Comparison of ENCODE assay signal across 20 cellular contexts in the genomic region with DNA sequence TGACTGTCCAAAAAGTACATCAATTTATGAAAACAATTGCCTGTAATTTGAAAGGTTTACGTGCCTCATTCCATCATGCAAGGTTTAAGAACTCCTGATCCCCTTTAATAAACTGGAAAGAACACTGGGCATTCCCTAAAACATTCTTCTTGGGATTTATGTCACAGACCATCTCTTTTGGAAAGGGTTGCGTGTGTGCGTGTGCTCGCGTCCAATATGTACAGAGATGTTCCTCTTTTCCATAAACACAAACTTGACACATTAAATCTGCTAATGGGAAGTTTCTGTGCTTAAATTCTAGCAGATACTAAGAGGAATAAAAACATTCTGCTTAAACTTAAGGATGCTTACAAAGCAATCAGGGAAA.
DNase-seq lines count a peak whose midpoint lies in the region; ATAC-seq, FAIRE-seq and TF ChIP-seq lines count a peak whose summit lies in the region.
"Had no signal": no experiment of that assay in that cellular context is flagged by ENCODE, and none has a peak within 500 bp of the region (broad histone marks: within the 10 kb centered on the region; RNA-seq: fewer than 3 reads in every experiment).

No MANE protein-coding gene starts in this region.

- H3K4me3 ChIP-seq in HepG2 (replicated peaks in 1 of 3; ENCODE audit: insufficient read depth in 1 of 3, low read depth in 2 of 3, low read length in 3 of 3) (no peak overlapping the region), right lobe of liver (no peak overlapping the region), adipocyte (ENCODE audit: low read length) (no peak overlapping the region), mesenchymal stem cell (ENCODE audit: insufficient read depth in 1 of 2, low read depth in 1 of 2, low read length in 2 of 2) (no peak overlapping the region)
- H3K4me3 ChIP-seq: tibial artery had no signal

- no peak overlapping the region for H2BK5ac ChIP-seq in mesenchymal stem cell (ENCODE audit: low read depth, low read length, poor library complexity, severe bottlenecking)

- H3K14ac ChIP-seq in mesenchymal stem cell (ENCODE audit: low read length in 2 of 2): no peak overlapping the region

- peaks cover 2 to 3% of the 10 kb centered on the region in 2 experiments; a peak in 2 of 5 replicates for H3K36me3 ChIP-seq in HepG2 (replicated peaks in 1 of 2; ENCODE audit: control insufficient read depth in 1 of 2, insufficient read depth in 2 of 2, low read length in 2 of 2)
- no peaks in the 10 kb centered on the region for H3K36me3 ChIP-seq in right lobe of liver
- H3K36me3 ChIP-seq in adipocyte (ENCODE audit: control insufficient read depth, insufficient read depth, low read length, severe bottlenecking): no peaks in the 10 kb centered on the region
- peaks cover 6 to 7% of the 10 kb centered on the region in 2 experiments for H3K36me3 ChIP-seq in mesenchymal stem cell (ENCODE audit: control insufficient read depth in 1 of 2, insufficient read depth in 2 of 2, low read depth in 1 of 2, low read length in 2 of 2)
- H3K36me3 ChIP-seq: tibial artery had no signal

- H2AK5ac ChIP-seq in mesenchymal stem cell (ENCODE audit: low read length, severe bottlenecking): no peak overlapping the region

- H2BK12ac ChIP-seq in mesenchymal stem cell (ENCODE audit: low read length in 2 of 2): no peak overlapping the region

- in situ Hi-C loops in HepG2 (cut with HindIII; ENCODE audit: extremely low pct_ligation_motif_present, low pct_unique_long_range_greater_than_20kb) (no loop called here), GM13976 (cut with MboI; ENCODE audit: low sequenced_read_pairs, unreplicated experiment) (no loop called here)

- H4K20me1 ChIP-seq in HepG2 (ENCODE audit: insufficient read depth, low read length): peaks cover 3% of the 10 kb centered on the region; the same call in 1 of the 2 replicates

- no peaks in the 10 kb centered on the region for H3K27me3 ChIP-seq in HepG2 (ENCODE audit: control insufficient read depth in 1 of 2, insufficient read depth in 2 of 2, low read length in 2 of 2)
- no peaks in the 10 kb centered on the region for H3K27me3 ChIP-seq in right lobe of liver
- H3K27me3 ChIP-seq in adipocyte (replicated peaks; ENCODE audit: control insufficient read depth, insufficient read depth, low read length): no peaks in the 10 kb centered on the region
- H3K27me3 ChIP-seq in mesenchymal stem cell (ENCODE audit: control insufficient read depth in 1 of 2, insufficient read depth in 1 of 2, low read length in 2 of 2): no peaks in the 10 kb centered on the region
- H3K27me3 ChIP-seq: tibial artery had no signal

- intact Hi-C loops in HepG2 (cut with micrococcal nuclease; ENCODE audit: unreplicated experiment) (no loop called here), right lobe of liver (cut with DNase I) (no loop called here)

- H4K91ac ChIP-seq in mesenchymal stem cell (ENCODE audit: low read length): no peak overlapping the region

- no peak for TF ChIP-seq RAD21 in HepG2 (CRISPR knock-in tag; IDR thresholded peaks at IDR 0.05)

- H3K9ac ChIP-seq in HepG2 (ENCODE audit: insufficient read depth, low read depth, low read length): no peak overlapping the region
- peak overlapping the region; percentile 46 for H3K9ac ChIP-seq in adipocyte (ENCODE audit: low read length)
- H3K9ac ChIP-seq in mesenchymal stem cell (ENCODE audit: low read length): peak overlapping the region; percentile 7

- BruUV-seq in HepG2 (replicated peaks; lab: Mats Ljungman, UMichigan): no TSS peak

- H3K4me1 ChIP-seq in HepG2 (ENCODE audit: insufficient read depth, low read length) (peaks cover 95% of the 10 kb centered on the region), right lobe of liver (peaks cover 0 to 68% (median 17%) of the 10 kb centered on the region in 4 donors), adipocyte (ENCODE audit: control insufficient read depth, insufficient read depth, low read length) (peaks cover 55% of the 10 kb centered on the region), mesenchymal stem cell (ENCODE audit: control insufficient read depth, insufficient read depth, low read depth, low read length) (peaks cover 12% of the 10 kb centered on the region)

- H2BK15ac ChIP-seq in mesenchymal stem cell (ENCODE audit: low read depth, poor library complexity, severe bottlenecking): no peak overlapping the region

- no peak overlapping the region for H2BK120ac ChIP-seq in mesenchymal stem cell (ENCODE audit: low read depth, low read length)

- H3K27ac ChIP-seq in HepG2 (ENCODE audit: extremely low read length, insufficient read depth, low read length) (peak overlapping the region; percentile 34), right lobe of liver (no peak overlapping the region), mesenchymal stem cell (ENCODE audit: low read length, poor library complexity, severe bottlenecking) (no peak overlapping the region)

- H3K23ac ChIP-seq in mesenchymal stem cell (ENCODE audit: low read length in 2 of 2): no peak overlapping the region

- no peak for FAIRE-seq in HepG2 (lab: Jason Lieb, UNC)
- FAIRE-seq: H54, kidney had no signal

- peaks cover 48% of the 10 kb centered on the region for H3K79me1 ChIP-seq in mesenchymal stem cell (replicated peaks; ENCODE audit: low read length, poor library complexity, severe bottlenecking)

- TF ChIP-seq EP300 in HepG2 (IDR thresholded peaks at IDR 0.05; ENCODE audit: low read depth in 2 of 2, low read length in 2 of 2) (no peak), HepG2 (CRISPR knock-in tag; IDR thresholded peaks at IDR 0.05; ENCODE audit: borderline replicate concordance) (no peak)

- no peak for TF ChIP-seq CTCF in HepG2 (CRISPR knock-in tag; IDR thresholded peaks at IDR 0.05)
- no peak for TF ChIP-seq CTCF in right lobe of liver (IDR thresholded peaks at IDR 0.05)
- no peak for TF ChIP-seq CTCF in GM13976 (IDR thresholded peaks at IDR 0.05; ENCODE audit: borderline replicate concordance, control extremely low read depth, extremely low read depth, insufficient read depth, missing control alignments)

- H2AFZ ChIP-seq in HepG2 (ENCODE audit: low read length): no peak overlapping the region
- H2AFZ ChIP-seq in mesenchymal stem cell (ENCODE audit: low read depth, low read length): no peak overlapping the region

- CTCF ChIA-PET in HepG2 (lab: Yijun Ruan, JAX; ENCODE audit: low intra/inter-chr PET ratio, low total read pairs): no interaction called here

- peaks cover 92% of the 10 kb centered on the region for H3K79me2 ChIP-seq in HepG2 (ENCODE audit: insufficient read depth, low read length)

- no peak overlapping the region for H3K4ac ChIP-seq in mesenchymal stem cell (ENCODE audit: low read depth in 1 of 2, low read length in 2 of 2)

- WGBS in HepG2 (ENCODE audit: low lambda C conversion rate): 98% methylated on average over 5 of the region's 5 CpGs
- WGBS in right lobe of liver (ENCODE audit: insufficient coverage, low coverage, low lambda C conversion rate, missing lambda C conversion rate): 85% methylated on average over 5 of the region's 5 CpGs
- WGBS in mesenchymal stem cell: 100% methylated on average over 3 of the region's 5 CpGs

- no peak overlapping the region for H3K4me2 ChIP-seq in HepG2 (ENCODE audit: low read depth, low read length)
- no peak overlapping the region for H3K4me2 ChIP-seq in mesenchymal stem cell (ENCODE audit: low read length, poor library complexity, severe bottlenecking)

- POLR2A ChIA-PET in HepG2 (lab: Yijun Ruan, JAX): no interaction called here

- no peak for TF ChIP-seq POLR2A in HepG2 (IDR thresholded peaks at IDR 0.05; ENCODE audit: insufficient read depth in 1 of 2, low read depth in 2 of 2, low read length in 2 of 2)
- TF ChIP-seq POLR2A in right lobe of liver (IDR thresholded peaks at IDR 0.05): no peak

- H3K9me3 ChIP-seq in HepG2 (ENCODE audit: low read length) (no peaks in the 10 kb centered on the region), right lobe of liver (no peaks in the 10 kb centered on the region), adipocyte (ENCODE audit: control insufficient read depth, low read length) (no peaks in the 10 kb centered on the region), mesenchymal stem cell (ENCODE audit: control insufficient read depth, low read length) (no peaks in the 10 kb centered on the region)
- H3K9me3 ChIP-seq: tibial artery had no signal

- H3K18ac ChIP-seq in mesenchymal stem cell (ENCODE audit: low read depth in 1 of 2, low read length in 2 of 2): no peak overlapping the region

- ATAC-seq in HepG2 (no peak), right lobe of liver (no peak), GM18873 (IDR thresholded peaks at IDR 0.05; ENCODE audit: low FRiP score, unreplicated experiment) (no peak)
- ATAC-seq: activated T-cell treated with anti-CD3 and anti-CD28 coated beads, Interleukin-2, amount 50 U/mL, for 4 hours; effector memory CD8-positive, alpha-beta T cell; natural killer cell; Right ventricle myocardium inferior; stimulated activated memory B cell treated with anti-CD40 and anti-IgM and Interleukin-4, amounts not matched to agents 10 μg/mL and 1 μg/mL and 100 μg/mL, for 72 hours had no signal

- DNase-seq in HepG2 (ENCODE audit: low spot score): no peak
- DNase-seq in right lobe of liver: no peak
- no peak for DNase-seq in adipocyte (ENCODE audit: low read depth)
- DNase-seq in mesenchymal stem cell: no peak
- DNase-seq in GM13976 (ENCODE audit: low spot score): no peak
- no peak for DNase-seq in putamen (ENCODE audit: low spot score)
- no peak for DNase-seq in ecto neural progenitor cell (ENCODE audit: low spot score)
- DNase-seq: activated CD4-positive, alpha-beta T cell treated with anti-CD3 and anti-CD28 coated beads, Interleukin-2, amount 50 U/mL, for 4 hours; activated T-cell treated with anti-CD3 and anti-CD28 coated beads, Interleukin-2, amount 50 U/mL, for 4 hours; caudate nucleus; effector memory CD8-positive, alpha-beta T cell; kidney; natural killer cell; NCI-H1930; T-helper 1 cell; tibial artery had no signal

- H4K8ac ChIP-seq in mesenchymal stem cell (ENCODE audit: low read length): no peak overlapping the region

TF ChIP-seq in HepG2, 621 proteins besides CTCF, POLR2A, EP300 and RAD21 (continues in another document):
- no peak for TF ChIP-seq NFYB (CRISPR knock-in tag; IDR thresholded peaks at IDR 0.05)
- TF ChIP-seq PRPF4 (IDR thresholded peaks at IDR 0.05; ENCODE audit: low read depth, low read length, poor library complexity, severe bottlenecking): no peak
- TF ChIP-seq HIC2 (CRISPR knock-in tag; IDR thresholded peaks at IDR 0.05; ENCODE audit: low read depth): no peak
